Comparison of ENCODE assay signal across 24 cellular contexts in genomic region chr20:61419010-61419409, GRCh38.
DNase-seq lines count a peak whose midpoint lies in the region; ATAC-seq, FAIRE-seq and TF ChIP-seq lines count a peak whose summit lies in the region.
"Had no signal": no experiment of that assay in that cellular context is flagged by ENCODE, and none has a peak within 500 bp of the region (broad histone marks: within the 10 kb centered on the region; RNA-seq: fewer than 3 reads in every experiment).

No MANE protein-coding gene starts in this region.

- H4K20me1 ChIP-seq in H1 (replicated peaks in 1 of 2; ENCODE audit: control insufficient read depth in 1 of 2, insufficient read depth in 2 of 2, low read length in 2 of 2) = peaks cover 0 to 3% of the 10 kb centered on the region in 2 experiments
- H4K20me1 ChIP-seq in neural progenitor cell (ENCODE audit: low read depth) = no peaks in the 10 kb centered on the region
- H4K20me1 ChIP-seq: BLaER1 treated with 17β-estradiol and CSF1 and Interleukin-3, amounts not matched to agents 10 nM and 100 nM had no signal

- no peak overlapping the region for H4K5ac ChIP-seq in H1 (ENCODE audit: insufficient read length, low read depth, low read length)

- no peak overlapping the region for H2BK5ac ChIP-seq in H1 (ENCODE audit: low read depth, low read length)

- no peak for FAIRE-seq in H1 (lab: Jason Lieb, UNC)
- FAIRE-seq: A549, GM12892 had no signal

- H3K79me1 ChIP-seq in H1 (ENCODE audit: low read depth, low read length) = no peaks in the 10 kb centered on the region

- no peak for TF ChIP-seq CTCF in H1 (IDR thresholded peaks at IDR 0.05; ENCODE audit: control extremely low read depth in 1 of 3, insufficient read depth in 1 of 3, low read depth in 1 of 3, low read length in 3 of 3)
- TF ChIP-seq CTCF in neural progenitor cell (IDR thresholded peaks at IDR 0.05) = no peak

- no peak for TF ChIP-seq POLR2A in H1 (IDR thresholded peaks at IDR 0.05; ENCODE audit: control extremely low read depth in 1 of 2, low read depth in 2 of 2, low read length in 2 of 2)

- H3K56ac ChIP-seq in H1 (replicated peaks; ENCODE audit: insufficient read length, low read depth, low read length) = no peak overlapping the region

- H2AFZ ChIP-seq in H1 (ENCODE audit: low read length) (no peak overlapping the region), neural progenitor cell (replicated peaks) (no peak overlapping the region)

- no peaks in the 10 kb centered on the region for H3K36me3 Mint-ChIP-seq in neural progenitor cell
- H3K36me3 Mint-ChIP-seq: CD14-positive monocyte; CD8-positive, alpha-beta memory T cell had no signal

- no peak overlapping the region for H4K8ac ChIP-seq in H1 (ENCODE audit: extremely low read depth, insufficient read depth, low read length)

- ATAC-seq in left lobe of liver = no peak
- ATAC-seq: A549 had no signal

- H2BK15ac ChIP-seq in H1 (ENCODE audit: low read length) = 0 out of 2 replicates have a peak overlapping the region, but pooled peaks have one; percentile 61

- TF ChIP-seq EP300 in H1 (IDR thresholded peaks at IDR 0.05; ENCODE audit: borderline replicate concordance in 1 of 2, low read depth in 2 of 2, low read length in 2 of 2) = no peak

- H3K79me2 ChIP-seq in H1 (ENCODE audit: control insufficient read depth in 1 of 2, insufficient read depth in 2 of 2, low read length in 2 of 2) (no peaks in the 10 kb centered on the region), neural progenitor cell (ENCODE audit: low read depth) (no peaks in the 10 kb centered on the region)

- TF ChIP-seq RAD21 in H1 (IDR thresholded peaks at IDR 0.05 in 1 of 2, conservative IDR thresholded peaks at IDR 0.05 in 1 of 2; ENCODE audit: low read depth in 2 of 2, low read length in 2 of 2) = no peak

- no peak overlapping the region for H3K4me3 ChIP-seq in H1 (ENCODE audit: extremely low read depth in 1 of 4, insufficient read depth in 2 of 4, low read depth in 3 of 4, low read length in 4 of 4)
- H3K4me3 ChIP-seq in neural progenitor cell = no peak overlapping the region
- H3K4me3 ChIP-seq: A549; BLaER1 treated with 17β-estradiol and CSF1 and Interleukin-3, amounts not matched to agents 10 nM and 100 nM had no signal

- no peak overlapping the region for H3K18ac ChIP-seq in H1 (ENCODE audit: extremely low read depth, low read length)

- H3K23me2 ChIP-seq in H1 (ENCODE audit: low read depth, low read length) = peaks cover 2% of the 10 kb centered on the region; the same call in 1 of the 2 replicates

- no peaks in the 10 kb centered on the region for H3K36me3 ChIP-seq in H1 (ENCODE audit: control insufficient read depth in 2 of 4, insufficient read depth in 4 of 4, low read length in 3 of 4)
- H3K36me3 ChIP-seq in neural progenitor cell = no peaks in the 10 kb centered on the region
- H3K36me3 ChIP-seq: BE2C; BLaER1 treated with 17β-estradiol and CSF1 and Interleukin-3, amounts not matched to agents 10 nM and 100 nM had no signal

- no peak overlapping the region for H3K4me2 ChIP-seq in H1 (ENCODE audit: insufficient read depth in 1 of 2, low read depth in 2 of 2, low read length in 2 of 2)
- no peak overlapping the region for H3K4me2 ChIP-seq in neural progenitor cell
- H3K4me2 ChIP-seq: A549; BLaER1 treated with 17β-estradiol and CSF1 and Interleukin-3, amounts not matched to agents 10 nM and 100 nM had no signal

- no peak overlapping the region for H3K9ac ChIP-seq in H1 (replicated peaks in 1 of 4; ENCODE audit: extremely low read depth in 1 of 4, low read depth in 3 of 4, low read length in 3 of 4)
- no peak overlapping the region for H3K9ac ChIP-seq in neural progenitor cell
- H3K9ac ChIP-seq: BLaER1 treated with 17β-estradiol and CSF1 and Interleukin-3, amounts not matched to agents 10 nM and 100 nM had no signal

- no peak overlapping the region for H3K14ac ChIP-seq in H1 (ENCODE audit: insufficient read length)

- H3K4me1 ChIP-seq in H1 (replicated peaks in 1 of 4; ENCODE audit: control insufficient read depth in 3 of 4, insufficient read depth in 4 of 4, low read length in 3 of 4) (peaks cover 0 to 9% (median 7%) of the 10 kb centered on the region in 4 experiments; a peak in 5 of 7 replicates), neural progenitor cell (peaks cover 24% of the 10 kb centered on the region)
- H3K4me1 ChIP-seq: A549, BE2C had no signal

- peaks cover 38% of the 10 kb centered on the region for H3K4me1 Mint-ChIP-seq in neural progenitor cell
- H3K4me1 Mint-ChIP-seq: CD14-positive monocyte; CD8-positive, alpha-beta memory T cell had no signal

- DNase-seq in H1 (ENCODE audit: low read depth in 1 of 2, low spot score in 2 of 2) = no peak
- no peak for DNase-seq in neural progenitor cell (ENCODE audit: low spot score)
- DNase-seq in stimulated activated CD8-positive, alpha-beta memory T cell treated with anti-CD3 and anti-CD28 coated beads, Interleukin-4, amount 100 ng/mL, for 48 hours = no peak
- no peak for DNase-seq in stimulated activated CD4-positive, alpha-beta T cell treated with anti-CD3 and anti-CD28 coated beads, Interleukin-4, amount 100 ng/mL, for 4 hours
- no peak for DNase-seq in left lobe of liver (ENCODE audit: low spot score)
- DNase-seq: 8988T; ACHN; AML-193; BE2C; Calu3; CD4-positive, alpha-beta T cell; CD8-positive, alpha-beta memory T cell; COR-L47; DMS53; DMS79 treated with DMSO at 0.1 percent for 48 hours; GF-D8; GOT3; H7; HCEC 1CT had no signal

- no peaks in the 10 kb centered on the region for H3K9me3 ChIP-seq in H1 (ENCODE audit: insufficient read depth in 2 of 2, low read depth in 1 of 2, low read length in 1 of 2)
- H3K9me3 ChIP-seq in neural progenitor cell (ENCODE audit: low read depth) = no peaks in the 10 kb centered on the region
- H3K9me3 ChIP-seq: A549, BE2C had no signal

- 0 out of 2 replicates have a peak overlapping the region, but pooled peaks have one; percentile 28 for H2AK5ac ChIP-seq in H1 (ENCODE audit: low read depth, low read length)

- H3K27me3 ChIP-seq in H1 (replicated peaks in 1 of 4; ENCODE audit: control insufficient read depth in 3 of 4, extremely low read depth in 1 of 4, insufficient read depth in 3 of 4, low read length in 3 of 4) (peaks cover 0 to 2% (median 0%) of the 10 kb centered on the region in 4 experiments; a peak in 3 of 7 replicates), neural progenitor cell (no peaks in the 10 kb centered on the region)
- H3K27me3 ChIP-seq: BE2C; BLaER1 treated with 17β-estradiol and CSF1 and Interleukin-3, amounts not matched to agents 10 nM and 100 nM had no signal

- POLR2A ChIA-PET in H1 (lab: Charles Lee; ENCODE audit: partially characterized antibody) = interaction anchor here (1.1 kb wide), 1 partner anchor 17 kb away, joined by 3 read pairs; no protein-coding TSS in a partner anchor

- no peak overlapping the region for H2BK20ac ChIP-seq in H1 (ENCODE audit: low read length)

- H3K23ac ChIP-seq in H1 (ENCODE audit: insufficient read length) = no peak overlapping the region

- peaks cover 3% of the 10 kb centered on the region for H3K9me3 Mint-ChIP-seq in neural progenitor cell
- H3K9me3 Mint-ChIP-seq: CD4-positive, alpha-beta T cell had no signal

- no peak overlapping the region for H4K91ac ChIP-seq in H1 (replicated peaks; ENCODE audit: insufficient read length, low read length)

- peaks cover 6% of the 10 kb centered on the region for H3F3A ChIP-seq in neural progenitor cell (ENCODE audit: low read depth)

- H3K4ac ChIP-seq in H1 (replicated peaks; ENCODE audit: insufficient read length, low read depth, low read length) = no peak overlapping the region

- H2BK12ac ChIP-seq in H1 (ENCODE audit: low read depth, low read length) = no peak overlapping the region

- no peak overlapping the region for H3K4me3 Mint-ChIP-seq in neural progenitor cell
- H3K4me3 Mint-ChIP-seq: CD14-positive monocyte; CD4-positive, alpha-beta T cell; CD8-positive, alpha-beta memory T cell had no signal

- H3K27ac Mint-ChIP-seq in neural progenitor cell = peak overlapping the region; percentile 78
- H3K27ac Mint-ChIP-seq: CD14-positive monocyte; CD4-positive, alpha-beta T cell; CD8-positive, alpha-beta memory T cell had no signal

- 89% methylated on average over 14 of the region's 14 CpGs; no CpG with 5 or more reads in 1 of the 2 experiments for WGBS in H1 (ENCODE audit: extremely low coverage in 1 of 2, insufficient coverage in 1 of 2, insufficient read length in 1 of 2, insufficient replicate concordance in 2 of 2, low coverage in 1 of 2, low lambda C conversion rate in 2 of 2, missing lambda C conversion rate in 1 of 2), 2 experiments

- no peak overlapping the region for H3K27ac ChIP-seq in H1 (ENCODE audit: low read depth, low read length)
- H3K27ac ChIP-seq in neural progenitor cell = no peak overlapping the region
- H3K27ac ChIP-seq: A549; BLaER1 treated with 17β-estradiol and CSF1 and Interleukin-3, amounts not matched to agents 10 nM and 100 nM had no signal

- CTCF ChIA-PET in H1 (lab: Charles Lee; ENCODE audit: partially characterized antibody) = interaction anchor here (1.1 kb wide), 1 partner anchor 468 kb away, joined by 3 read pairs; no protein-coding TSS in a partner anchor

- no peak overlapping the region for H2BK120ac ChIP-seq in H1 (replicated peaks; ENCODE audit: low read depth, low read length)

- H3K27me3 Mint-ChIP-seq in neural progenitor cell (ENCODE audit: insufficient read depth, low read depth) = peaks cover 2% of the 10 kb centered on the region
- H3K27me3 Mint-ChIP-seq: CD4-positive, alpha-beta T cell; CD8-positive, alpha-beta memory T cell had no signal

TF ChIP-seq in PFSK-1, 5 proteins besides CTCF, POLR2A, EP300 and RAD21:
- no peak for TF ChIP-seq FOXP2 (optimal IDR thresholded peaks at IDR 0.05; ENCODE audit: borderline replicate concordance, extremely low read depth, extremely low read length, insufficient read depth)
- 0 out of 2 replicates have a peak, but pooled peaks have one; percentile 42 for TF ChIP-seq POLR2AphosphoS5 (IDR thresholded peaks at IDR 0.05; ENCODE audit: low read depth, low read length)
TF ChIP-seq in PFSK-1: peak in this region for 1.

TF ChIP-seq in H1, 55 proteins besides CTCF, POLR2A, EP300 and RAD21 (continues in another document):
- TF ChIP-seq EGR1 (IDR thresholded peaks at IDR 0.05; ENCODE audit: borderline replicate concordance, low read depth, low read length) (no peak), E2F6 (IDR thresholded peaks at IDR 0.05) (no peak), SP2 (IDR thresholded peaks at IDR 0.05; ENCODE audit: low read length) (no peak), JUN (IDR thresholded peaks at IDR 0.05; ENCODE audit: low read depth, low read length) (no peak), HDAC6 (IDR thresholded peaks at IDR 0.05; ENCODE audit: low read depth, low read length) (no peak), SP1 (IDR thresholded peaks at IDR 0.05; ENCODE audit: low read depth, low read length) (no peak), ZNF274 (IDR thresholded peaks at IDR 0.05; ENCODE audit: borderline replicate concordance, extremely low read depth, low read length) (no peak), PHF8 (conservative IDR thresholded peaks at IDR 0.05; ENCODE audit: low read depth, low read length) (no peak)
